Comparison of ENCODE assay signal across 37 cellular contexts in the genomic region with DNA sequence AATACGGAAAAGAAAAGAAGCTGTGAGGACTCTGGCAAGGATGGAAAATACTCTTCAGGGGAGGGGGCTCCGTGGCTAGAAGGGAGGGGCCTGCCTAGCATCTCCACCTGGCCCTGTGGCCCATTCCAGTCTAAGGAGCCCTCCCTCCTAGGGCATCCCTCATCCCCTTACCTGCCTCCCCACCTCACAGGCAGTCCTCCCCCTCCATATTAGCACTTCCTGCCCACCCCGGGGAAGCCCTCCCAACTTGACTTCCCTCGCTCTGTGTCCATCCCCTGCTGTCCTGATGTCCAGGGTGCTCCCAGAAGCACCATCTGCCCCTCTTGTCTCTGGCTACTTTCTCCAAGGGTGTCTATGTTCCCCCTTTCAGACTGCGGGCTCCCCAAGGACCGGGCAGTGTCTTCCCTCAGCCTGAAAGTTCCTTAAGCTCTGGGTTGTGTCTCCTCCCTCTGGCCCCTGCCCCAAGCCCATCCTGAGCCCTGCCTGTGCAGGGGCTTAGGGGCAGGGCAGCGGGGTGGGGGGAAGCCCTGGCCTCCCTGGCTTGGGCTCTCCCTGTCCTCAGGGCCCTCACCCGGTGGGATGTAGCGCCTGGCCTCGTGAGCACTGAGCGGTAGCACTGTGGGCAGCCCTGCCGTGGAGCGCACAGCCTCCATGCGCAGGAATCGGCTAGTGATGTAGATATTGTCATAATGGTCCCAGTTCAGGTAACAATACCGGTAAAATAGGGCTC. TPM values are rescaled to one million over a fixed set of nuclear protein-coding genes. Genes with fewer than 3 reads are reported as not detected.
"Had no signal": no experiment of that assay in that cellular context is flagged by ENCODE, and none has a peak within 500 bp of the region (broad histone marks: within the 10 kb centered on the region; RNA-seq: fewer than 3 reads in every experiment).

No MANE protein-coding gene starts in this region.

- H3K9me3 Mint-ChIP-seq: activated CD4-positive, alpha-beta T cell treated with anti-CD3 and anti-CD28 coated beads, Interleukin-2, amount 10 ng/mL, durations not matched to agents 24 days and 14 days; activated CD8-positive, alpha-beta T cell treated with anti-CD3 and anti-CD28 coated beads for 36 hours; activated naive CD8-positive, alpha-beta T cell treated with anti-CD3 and anti-CD28 coated beads for 36 hours; activated T-cell treated with anti-CD3 and anti-CD28 coated beads, Interleukin-2, amount 50 U/mL, for 72 hours; activated T-helper 17 cell treated with anti-CD3 and anti-CD28 coated beads, Interleukin-2, amount 50 U/mL, for 72 hours; IgD-negative memory B cell had no signal

- H3K4me3 Mint-ChIP-seq: activated CD4-positive, alpha-beta T cell treated with anti-CD3 and anti-CD28 coated beads, Interleukin-2, amount 10 ng/mL, durations not matched to agents 24 days and 14 days; activated CD8-positive, alpha-beta T cell treated with anti-CD3 and anti-CD28 coated beads for 36 hours; activated naive CD8-positive, alpha-beta T cell treated with anti-CD3 and anti-CD28 coated beads for 36 hours; activated T-cell treated with anti-CD3 and anti-CD28 coated beads, Interleukin-2, amount 50 U/mL, for 72 hours; activated T-helper 17 cell treated with anti-CD3 and anti-CD28 coated beads, Interleukin-2, amount 50 U/mL, for 72 hours; IgD-negative memory B cell had no signal

- H3K27ac Mint-ChIP-seq: activated CD4-positive, alpha-beta T cell treated with anti-CD3 and anti-CD28 coated beads, Interleukin-2, amount 10 ng/mL, durations not matched to agents 24 days and 14 days; activated CD8-positive, alpha-beta T cell treated with anti-CD3 and anti-CD28 coated beads for 36 hours; activated naive CD8-positive, alpha-beta T cell treated with anti-CD3 and anti-CD28 coated beads for 36 hours; activated T-cell treated with anti-CD3 and anti-CD28 coated beads, Interleukin-2, amount 50 U/mL, for 72 hours; activated T-helper 17 cell treated with anti-CD3 and anti-CD28 coated beads, Interleukin-2, amount 50 U/mL, for 72 hours had no signal

- H3K27ac ChIP-seq: ascending aorta, PC-9, RWPE1, WERI-Rb-1 had no signal

- H3K4me3 ChIP-seq: ascending aorta, MG63, PC-9 had no signal

- H3K4me1 ChIP-seq: ascending aorta had no signal

- ATAC-seq: activated CD8-positive, alpha-beta T cell treated with anti-CD3 and anti-CD28 coated beads for 36 hours; activated T-helper 17 cell treated with anti-CD3 and anti-CD28 coated beads, Interleukin-2, amount 50 U/mL, for 72 hours had no signal

- FAIRE-seq: RCC 7860 had no signal

- H3K27me3 Mint-ChIP-seq: activated CD8-positive, alpha-beta T cell treated with anti-CD3 and anti-CD28 coated beads for 36 hours; activated naive CD8-positive, alpha-beta T cell treated with anti-CD3 and anti-CD28 coated beads for 36 hours; activated T-helper 17 cell treated with anti-CD3 and anti-CD28 coated beads, Interleukin-2, amount 50 U/mL, for 72 hours had no signal

- H3K9me3 ChIP-seq: ascending aorta, MG63 had no signal

- H3K27me3 ChIP-seq: ascending aorta, MG63 had no signal

- H3K36me3 ChIP-seq: ascending aorta, MG63, WERI-Rb-1 had no signal

- DNase-seq: activated CD4-positive, alpha-beta T cell treated with anti-CD3 and anti-CD28 coated beads, Interleukin-2, amount 10 ng/mL, durations not matched to agents 24 days and 14 days; activated CD4-positive, alpha-beta T cell treated with anti-CD3 and anti-CD28 coated beads, Interleukin-2, amount 50 U/mL, for 4 hours; activated CD8-positive, alpha-beta T cell treated with anti-CD3 and anti-CD28 coated beads for 36 hours; activated effector memory CD4-positive, alpha-beta T cell treated with anti-CD3 and anti-CD28 coated beads, Interleukin-2, amount 50 U/mL, for 16 hours; activated naive CD4-positive, alpha-beta T cell; activated naive CD4-positive, alpha-beta T cell treated with anti-CD3 and anti-CD28 coated beads, Interleukin-2, amount 50 U/mL, for 16 hours; activated naive CD8-positive, alpha-beta T cell treated with anti-CD3 and anti-CD28 coated beads for 36 hours; activated T-cell treated with anti-CD3 and anti-CD28 coated beads, Interleukin-2, amount 50 U/mL, for 1 hour; activated T-cell treated with anti-CD3 and anti-CD28 coated beads, Interleukin-2, amount 50 U/mL, for 72 hours; amniotic stem cell; Kasumi-1; KG1; MG63; NCI-H1048; NCI-H1105 treated with DMSO at 0.1 percent for 48 hours; NCI-H1436 treated with DMSO at 0.1 percent for 48 hours; NCI-H1694 treated with DMSO at 0.1 percent for 48 hours; NCI-H2029; NCI-H345; NCI-H510A; NCI-H526; NCI-H748 treated with DMSO at 0.1 percent for 48 hours; NK-92 treated with Interleukin-12 subunit alpha and Interleukin-12 subunit beta, amount 100 ng/mL, for 24 hours; PC-9; Right ventricle myocardium superior; SW 1271; T-helper 1 cell; T-helper 2 cell; T1000; WERI-Rb-1 had no signal

- H3K36me3 Mint-ChIP-seq: activated naive CD8-positive, alpha-beta T cell treated with anti-CD3 and anti-CD28 coated beads for 36 hours; IgD-negative memory B cell had no signal

- H3K4me1 Mint-ChIP-seq: activated CD4-positive, alpha-beta T cell treated with anti-CD3 and anti-CD28 coated beads, Interleukin-2, amount 10 ng/mL, durations not matched to agents 24 days and 14 days; activated naive CD8-positive, alpha-beta T cell treated with anti-CD3 and anti-CD28 coated beads for 36 hours; activated T-helper 17 cell treated with anti-CD3 and anti-CD28 coated beads, Interleukin-2, amount 50 U/mL, for 72 hours had no signal

RNA-seq across cellular contexts. Expression of a gene that starts 3.9 kb away (rescaled TPM):
- polyA plus RNA-seq: IgD-negative memory B cell had no signal

RNA-seq across cellular contexts. Expression of a gene that starts 3.9 kb away (rescaled TPM):
- total RNA-seq: activated CD4-positive, alpha-beta T cell treated with anti-CD3 and anti-CD28 coated beads, Interleukin-2, amount 10 ng/mL, durations not matched to agents 24 days and 14 days; activated CD8-positive, alpha-beta memory T cell treated with anti-CD3 and anti-CD28 coated beads for 36 hours; activated CD8-positive, alpha-beta T cell treated with anti-CD3 and anti-CD28 coated beads for 36 hours; activated naive CD8-positive, alpha-beta T cell treated with anti-CD3 and anti-CD28 coated beads for 36 hours; activated T-helper 17 cell treated with anti-CD3 and anti-CD28 coated beads, Interleukin-2, amount 50 U/mL, for 72 hours; ascending aorta; OCI-LY7; Right ventricle myocardium superior had no signal
- polyA plus RNA-seq: IgD-negative memory B cell had no signal
